ENCODE assay signal across 29 cellular contexts in genomic region chr2:37302701-37303252, GRCh38.
"Had no signal": no experiment of that assay in that cellular context is flagged by ENCODE, and none has a peak within 500 bp of the region (broad histone marks: within the 10 kb centered on the region; RNA-seq: fewer than 3 reads in every experiment).

No MANE protein-coding gene starts in this region.

- H3K36me3 ChIP-seq: colonic mucosa, esophagus squamous epithelium, heart right ventricle, lower lobe of right lung, neural progenitor cell, prostate gland, right atrium auricular region, suprapubic skin, transverse colon, vagina had no signal

- H3K36me3 Mint-ChIP-seq: natural killer cell treated with Interleukin-12 subunit alpha and Interleukin-12 subunit beta and Interleukin-15 and Interleukin-18, amount 100 ng/mL, for 72 hours had no signal

- H3K9me3 Mint-ChIP-seq: dendritic cell treated with granulocyte-macrophage colony-stimulating factor and Interleukin-4, amounts not matched to agents 40 ng/mL and 50 ng/mL, for 4 days; natural killer cell treated with Interleukin-12 subunit alpha and Interleukin-12 subunit beta and Interleukin-15 and Interleukin-18, amount 100 ng/mL, for 72 hours; stimulated activated naive CD8-positive, alpha-beta T cell treated with anti-CD3 and anti-CD28 coated beads, Interleukin-15, amount 100 ng/mL, for 72 hours had no signal

- H3K27ac ChIP-seq: colonic mucosa, esophagus squamous epithelium, heart right ventricle, lower lobe of right lung, neural progenitor cell, parathyroid adenoma, prostate gland, right atrium auricular region, suprapubic skin, transverse colon, vagina had no signal

- H3K9me3 ChIP-seq: colonic mucosa, esophagus squamous epithelium, heart right ventricle, lower lobe of right lung, mucosa of descending colon, prostate gland, right atrium auricular region, suprapubic skin, transverse colon, vagina had no signal

- H3K27me3 Mint-ChIP-seq: dendritic cell treated with granulocyte-macrophage colony-stimulating factor and Interleukin-4, amounts not matched to agents 40 ng/mL and 50 ng/mL, for 4 days; naive B cell; natural killer cell treated with Interleukin-12 subunit alpha and Interleukin-12 subunit beta and Interleukin-15 and Interleukin-18, amount 100 ng/mL, for 72 hours; stimulated activated naive CD8-positive, alpha-beta T cell treated with anti-CD3 and anti-CD28 coated beads, Interleukin-15, amount 100 ng/mL, for 72 hours had no signal

- H3K27ac Mint-ChIP-seq: dendritic cell treated with granulocyte-macrophage colony-stimulating factor and Interleukin-4, amounts not matched to agents 40 ng/mL and 50 ng/mL, for 4 days; naive B cell; natural killer cell treated with Interleukin-12 subunit alpha and Interleukin-12 subunit beta and Interleukin-15 and Interleukin-18, amount 100 ng/mL, for 72 hours; neural progenitor cell; stimulated activated naive CD8-positive, alpha-beta T cell treated with anti-CD3 and anti-CD28 coated beads, Interleukin-15, amount 100 ng/mL, for 72 hours had no signal

- DNase-seq: colonic mucosa; effector CD8-positive, alpha-beta T cell; erythroblast; esophagus squamous epithelium; foreskin melanocyte; glutamatergic neuron; heart right ventricle; hippocampal formation; left ventricle myocardium superior; lower lobe of right lung; mucosa of descending colon; naive B cell; stimulated activated CD4-positive, alpha-beta T cell treated with anti-CD3 and anti-CD28 coated beads, Interleukin-12 subunit alpha, Interleukin-12 subunit beta, amount 100 ng/mL, for 4 hours; stimulated activated CD4-positive, alpha-beta T cell treated with anti-CD3 and anti-CD28 coated beads, Interleukin-1b, Interleukin-23, amount 100 ng/mL, for 48 hours; stimulated activated CD4-positive, alpha-beta T cell treated with anti-CD3 and anti-CD28 coated beads, Interleukin-4, amount 100 ng/mL, for 1 hour; stimulated activated CD8-positive, alpha-beta memory T cell treated with anti-CD3 and anti-CD28 coated beads, Interleukin-4, amount 100 ng/mL, for 48 hours; stimulated activated naive CD4-positive, alpha-beta T cell; stimulated activated naive CD8-positive, alpha-beta T cell treated with anti-CD3 and anti-CD28 coated beads, Interleukin-15, amount 100 ng/mL, for 72 hours; transverse colon had no signal

- H3K4me1 ChIP-seq: colonic mucosa, parathyroid adenoma, prostate gland had no signal

- H3K27me3 ChIP-seq: colonic mucosa, esophagus squamous epithelium, heart right ventricle, neural progenitor cell, right atrium auricular region, suprapubic skin, transverse colon, vagina had no signal

- H2AFZ ChIP-seq: neural progenitor cell, parathyroid adenoma had no signal

- H3K4me2 ChIP-seq: neural progenitor cell, smooth muscle cell had no signal

- H3K4me3 Mint-ChIP-seq: dendritic cell treated with granulocyte-macrophage colony-stimulating factor and Interleukin-4, amounts not matched to agents 40 ng/mL and 50 ng/mL, for 4 days; natural killer cell treated with Interleukin-12 subunit alpha and Interleukin-12 subunit beta and Interleukin-15 and Interleukin-18, amount 100 ng/mL, for 72 hours; neural progenitor cell; stimulated activated naive CD8-positive, alpha-beta T cell treated with anti-CD3 and anti-CD28 coated beads, Interleukin-15, amount 100 ng/mL, for 72 hours had no signal

- H3K9ac ChIP-seq: neural progenitor cell, parathyroid adenoma had no signal

- FAIRE-seq: keratinocyte had no signal

- H3K4me1 Mint-ChIP-seq: neural progenitor cell had no signal

- H3K4me3 ChIP-seq: colonic mucosa, esophagus squamous epithelium, heart right ventricle, lower lobe of right lung, mucosa of descending colon, neural progenitor cell, prostate gland, right atrium auricular region, smooth muscle cell, suprapubic skin, transverse colon, vagina had no signal
